In genomic region chr12:26122681-26123481, GRCh38 we compare ENCODE assay signal across 8 cellular contexts. TPM values are rescaled to one million over a fixed set of nuclear protein-coding genes. Genes with fewer than 3 reads are reported as not detected.
A peak's percentile ranks its signal among the peaks of the same experiment; 100 is the strongest.
DNase-seq lines count a peak whose midpoint lies in the region; ATAC-seq and TF ChIP-seq lines count a peak whose summit lies in the region.

No MANE protein-coding gene starts in this region.

- H3K4me3 ChIP-seq in MG63 (peak overlapping the region; percentile 42), muscle layer of colon (ENCODE audit: low read depth in 1 of 2, low read length in 2 of 2) (peak overlapping the region; percentile 80 to 82), tibial nerve (peak overlapping the region; percentile 63 to 75 (median 68))

- no peak for TF ChIP-seq CTCF in tibial nerve (IDR thresholded peaks at IDR 0.05)

- ATAC-seq in GM18505 (IDR thresholded peaks at IDR 0.05; ENCODE audit: unreplicated experiment) (no peak), HG03108 (IDR thresholded peaks at IDR 0.05; ENCODE audit: unreplicated experiment) (no peak)

- H3K4me1 ChIP-seq in muscle layer of colon (ENCODE audit: insufficient read depth, low read length) (peaks cover 29% of the 10 kb centered on the region), tibial nerve (peaks cover 0 to 56% (median 8%) of the 10 kb centered on the region in 4 donors)

- H3K27me3 ChIP-seq in MG63 (peaks cover 51% of the 10 kb centered on the region), muscle layer of colon (ENCODE audit: control insufficient read depth in 1 of 2, insufficient read depth in 2 of 2, low read length in 2 of 2) (no peaks in the 10 kb centered on the region), tibial nerve (no peaks in the 10 kb centered on the region)

- H3K27ac ChIP-seq in muscle layer of colon (ENCODE audit: low read depth, low read length) (peak overlapping the region; percentile 85), tibial nerve (peak overlapping the region; percentile 90 to 98 (median 96))

- peak in 1 of 2 donors; percentile 79 for TF ChIP-seq EP300 in tibial nerve (IDR thresholded peaks at IDR 0.05)

- peak; percentile 27 for TF ChIP-seq POLR2A in GM18505 (IDR thresholded peaks at IDR 0.05; ENCODE audit: borderline replicate concordance, extremely low read depth, insufficient read depth, insufficient read length)
- TF ChIP-seq POLR2A in tibial nerve (IDR thresholded peaks at IDR 0.05) = no peak

- peak overlapping the region; percentile 96 for H3K9ac ChIP-seq in muscle layer of colon (ENCODE audit: low read length)

- DNase-seq in AG08396 (ENCODE audit: low spot score) (peak; percentile 62), MG63 (peak; percentile 66), fibroblast of gingiva (ENCODE audit: low read depth) (peak; percentile 57), tibial nerve (ENCODE audit: low spot score in 2 of 2) (peak; percentile 77 to 88)
- peak; percentile 24 for DNase-seq in activated CD8-positive, alpha-beta memory T cell treated with anti-CD3 and anti-CD28 coated beads, Interleukin-2, amount 50 U/mL, for 4 hours

- WGBS in tibial nerve, 2 donors = 0 to 2% methylated on average over 26 to 54 of the region's 69 CpGs

- H3K36me3 ChIP-seq in MG63 = no peaks in the 10 kb centered on the region
- no peaks in the 10 kb centered on the region for H3K36me3 ChIP-seq in muscle layer of colon (ENCODE audit: insufficient read depth, low read length)
- no peaks in the 10 kb centered on the region for H3K36me3 ChIP-seq in tibial nerve

- H3K9me3 ChIP-seq in MG63 = no peaks in the 10 kb centered on the region
- no peaks in the 10 kb centered on the region for H3K9me3 ChIP-seq in muscle layer of colon (ENCODE audit: low read length)
- H3K9me3 ChIP-seq in tibial nerve = no peaks in the 10 kb centered on the region

RNA-seq across cellular contexts. Expression of gene BHLHE41, which starts 2.0 kb away (rescaled TPM):
- 0.03 TPM in 1 of 2 replicates, not detected in the other for total RNA-seq in MG63 (2014; rRNA removed; shearing (Covaris generic); ENCODE audit: low replicate concordance)
- 10 to 100 TPM in 2 of 4 donors, 1 to 10 TPM in 2; 6.5 to 12.7 (median 9.9) TPM for total RNA-seq in tibial nerve

Comparison
In these comparisons a context has a peak if more than half of its experiments do, and no peak if none do; other contexts are left out.
1. DNase-seq: peak in every context shown above with its lines; median percentile 82 in tibial nerve; 66 in MG63; 62 in AG08396; 57 in fibroblast of gingiva; 24 in activated CD8-positive, alpha-beta memory T cell treated with anti-CD3 and anti-CD28 coated beads, Interleukin-2, amount 50 U/mL, for 4 hours.